Comparison of ENCODE assay signal across 3 cellular contexts in the genomic region with DNA sequence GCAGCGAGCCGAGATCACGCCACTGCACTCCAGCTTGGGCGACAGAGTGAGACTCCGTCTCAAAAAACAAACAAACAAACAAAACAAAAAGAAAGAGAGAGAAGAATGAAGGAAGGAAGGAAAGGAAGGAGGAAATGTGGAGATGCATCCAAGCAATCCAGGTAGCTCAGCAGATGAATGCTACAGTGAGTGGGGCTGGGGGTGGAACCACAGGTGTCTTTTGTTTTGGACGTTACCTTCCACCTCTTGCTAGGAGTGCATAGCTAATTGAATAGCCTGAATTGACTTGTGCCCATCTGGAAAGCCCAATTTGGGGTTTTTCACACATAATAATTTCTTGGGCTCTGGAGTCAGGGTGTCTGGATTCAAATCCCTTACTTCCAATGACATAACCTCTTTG.
TF ChIP-seq lines count a peak whose summit lies in the region.

No MANE protein-coding gene starts in this region.

TF ChIP-seq in GM23338, 12 proteins besides CTCF, POLR2A, EP300 and RAD21:
- TF ChIP-seq ZNF331 (CRISPR knock-in tag; IDR thresholded peaks at IDR 0.05; ENCODE audit: low read depth) (no peak), ZNF114 (CRISPR knock-in tag; IDR thresholded peaks at IDR 0.05) (no peak), NANOG (IDR thresholded peaks at IDR 0.05; ENCODE audit: borderline replicate concordance) (no peak), CREB1 (CRISPR knock-in tag; IDR thresholded peaks at IDR 0.05; ENCODE audit: low read depth) (no peak), EZH2phosphoT487 (IDR thresholded peaks at IDR 0.05; ENCODE audit: unreplicated experiment) (no peak), EZH2 (IDR thresholded peaks at IDR 0.05; ENCODE audit: low read depth, unreplicated experiment) (no peak)
- TF ChIP-seq, protein P1, sequence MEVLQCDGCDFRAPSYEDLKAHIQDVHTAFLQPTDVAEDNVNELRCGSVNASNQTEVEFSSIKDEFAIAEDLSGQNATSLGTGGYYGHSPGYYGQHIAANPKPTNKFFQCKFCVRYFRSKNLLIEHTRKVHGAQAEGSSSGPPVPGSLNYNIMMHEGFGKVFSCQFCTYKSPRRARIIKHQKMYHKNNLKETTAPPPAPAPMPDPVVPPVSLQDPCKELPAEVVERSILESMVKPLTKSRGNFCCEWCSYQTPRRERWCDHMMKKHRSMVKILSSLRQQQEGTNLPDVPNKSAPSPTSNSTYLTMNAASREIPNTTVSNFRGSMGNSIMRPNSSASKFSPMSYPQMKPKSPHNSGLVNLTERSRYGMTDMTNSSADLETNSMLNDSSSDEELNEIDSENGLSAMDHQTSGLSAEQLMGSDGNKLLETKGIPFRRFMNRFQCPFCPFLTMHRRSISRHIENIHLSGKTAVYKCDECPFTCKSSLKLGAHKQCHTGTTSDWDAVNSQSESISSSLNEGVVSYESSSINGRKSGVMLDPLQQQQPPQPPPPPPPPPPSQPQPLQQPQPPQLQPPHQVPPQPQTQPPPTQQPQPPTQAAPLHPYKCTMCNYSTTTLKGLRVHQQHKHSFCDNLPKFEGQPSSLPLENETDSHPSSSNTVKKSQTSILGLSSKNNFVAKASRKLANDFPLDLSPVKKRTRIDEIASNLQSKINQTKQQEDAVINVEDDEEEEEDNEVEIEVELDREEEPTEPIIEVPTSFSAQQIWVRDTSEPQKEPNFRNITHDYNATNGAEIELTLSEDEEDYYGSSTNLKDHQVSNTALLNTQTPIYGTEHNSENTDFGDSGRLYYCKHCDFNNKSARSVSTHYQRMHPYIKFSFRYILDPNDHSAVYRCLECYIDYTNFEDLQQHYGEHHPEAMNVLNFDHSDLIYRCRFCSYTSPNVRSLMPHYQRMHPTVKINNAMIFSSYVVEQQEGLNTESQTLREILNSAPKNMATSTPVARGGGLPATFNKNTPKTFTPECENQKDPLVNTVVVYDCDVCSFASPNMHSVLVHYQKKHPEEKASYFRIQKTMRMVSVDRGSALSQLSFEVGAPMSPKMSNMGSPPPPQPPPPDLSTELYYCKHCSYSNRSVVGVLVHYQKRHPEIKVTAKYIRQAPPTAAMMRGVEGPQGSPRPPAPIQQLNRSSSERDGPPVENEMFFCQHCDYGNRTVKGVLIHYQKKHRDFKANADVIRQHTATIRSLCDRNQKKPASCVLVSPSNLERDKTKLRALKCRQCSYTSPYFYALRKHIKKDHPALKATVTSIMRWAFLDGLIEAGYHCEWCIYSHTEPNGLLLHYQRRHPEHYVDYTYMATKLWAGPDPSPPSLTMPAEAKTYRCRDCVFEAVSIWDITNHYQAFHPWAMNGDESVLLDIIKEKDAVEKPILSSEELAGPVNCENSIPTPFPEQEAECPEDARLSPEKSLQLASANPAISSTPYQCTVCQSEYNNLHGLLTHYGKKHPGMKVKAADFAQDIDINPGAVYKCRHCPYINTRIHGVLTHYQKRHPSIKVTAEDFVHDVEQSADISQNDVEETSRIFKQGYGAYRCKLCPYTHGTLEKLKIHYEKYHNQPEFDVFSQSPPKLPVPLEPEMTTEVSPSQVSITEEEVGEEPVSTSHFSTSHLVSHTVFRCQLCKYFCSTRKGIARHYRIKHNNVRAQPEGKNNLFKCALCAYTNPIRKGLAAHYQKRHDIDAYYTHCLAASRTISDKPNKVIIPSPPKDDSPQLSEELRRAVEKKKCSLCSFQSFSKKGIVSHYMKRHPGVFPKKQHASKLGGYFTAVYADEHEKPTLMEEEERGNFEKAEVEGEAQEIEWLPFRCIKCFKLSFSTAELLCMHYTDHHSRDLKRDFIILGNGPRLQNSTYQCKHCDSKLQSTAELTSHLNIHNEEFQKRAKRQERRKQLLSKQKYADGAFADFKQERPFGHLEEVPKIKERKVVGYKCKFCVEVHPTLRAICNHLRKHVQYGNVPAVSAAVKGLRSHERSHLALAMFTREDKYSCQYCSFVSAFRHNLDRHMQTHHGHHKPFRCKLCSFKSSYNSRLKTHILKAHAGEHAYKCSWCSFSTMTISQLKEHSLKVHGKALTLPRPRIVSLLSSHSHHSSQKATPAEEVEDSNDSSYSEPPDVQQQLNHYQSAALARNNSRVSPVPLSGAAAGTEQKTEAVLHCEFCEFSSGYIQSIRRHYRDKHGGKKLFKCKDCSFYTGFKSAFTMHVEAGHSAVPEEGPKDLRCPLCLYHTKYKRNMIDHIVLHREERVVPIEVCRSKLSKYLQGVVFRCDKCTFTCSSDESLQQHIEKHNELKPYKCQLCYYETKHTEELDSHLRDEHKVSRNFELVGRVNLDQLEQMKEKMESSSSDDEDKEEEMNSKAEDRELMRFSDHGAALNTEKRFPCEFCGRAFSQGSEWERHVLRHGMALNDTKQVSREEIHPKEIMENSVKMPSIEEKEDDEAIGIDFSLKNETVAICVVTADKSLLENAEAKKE (CRISPR knock-in tag; IDR thresholded peaks at IDR 0.05): peak; percentile 74

TF ChIP-seq in IMR-90, 13 proteins besides CTCF, POLR2A, EP300 and RAD21:
- TF ChIP-seq FOS (IDR thresholded peaks at IDR 0.05; ENCODE audit: low read depth, low read length) (no peak), SMC3 (IDR thresholded peaks at IDR 0.05; ENCODE audit: low read depth, low read length) (no peak), NFE2L2 (IDR thresholded peaks at IDR 0.05; ENCODE audit: low read depth, low read length) (no peak), MXI1 (IDR thresholded peaks at IDR 0.05; ENCODE audit: borderline replicate concordance, low read depth, low read length) (no peak), RFX5 (IDR thresholded peaks at IDR 0.05; ENCODE audit: low read depth, low read length) (no peak), MAZ (IDR thresholded peaks at IDR 0.05; ENCODE audit: borderline replicate concordance, low read depth, low read length) (no peak), BHLHE40 (IDR thresholded peaks at IDR 0.05; ENCODE audit: low read depth, low read length) (no peak)
- TF ChIP-seq, protein P2, sequence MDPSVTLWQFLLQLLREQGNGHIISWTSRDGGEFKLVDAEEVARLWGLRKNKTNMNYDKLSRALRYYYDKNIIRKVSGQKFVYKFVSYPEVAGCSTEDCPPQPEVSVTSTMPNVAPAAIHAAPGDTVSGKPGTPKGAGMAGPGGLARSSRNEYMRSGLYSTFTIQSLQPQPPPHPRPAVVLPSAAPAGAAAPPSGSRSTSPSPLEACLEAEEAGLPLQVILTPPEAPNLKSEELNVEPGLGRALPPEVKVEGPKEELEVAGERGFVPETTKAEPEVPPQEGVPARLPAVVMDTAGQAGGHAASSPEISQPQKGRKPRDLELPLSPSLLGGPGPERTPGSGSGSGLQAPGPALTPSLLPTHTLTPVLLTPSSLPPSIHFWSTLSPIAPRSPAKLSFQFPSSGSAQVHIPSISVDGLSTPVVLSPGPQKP (IDR thresholded peaks at IDR 0.05; ENCODE audit: borderline replicate concordance, low read depth, low read length): no peak

TF ChIP-seq in H1, 55 proteins besides CTCF, POLR2A, EP300 and RAD21:
- TF ChIP-seq POU5F1 (IDR thresholded peaks at IDR 0.05; ENCODE audit: low read depth, low read length) (no peak), SP2 (IDR thresholded peaks at IDR 0.05; ENCODE audit: low read length) (no peak), NRF1 (IDR thresholded peaks at IDR 0.05; ENCODE audit: low read depth, low read length) (no peak), SP1 (IDR thresholded peaks at IDR 0.05; ENCODE audit: low read depth, low read length) (no peak), CEBPB (IDR thresholded peaks at IDR 0.05; ENCODE audit: low read depth, low read length) (no peak), CHD2 (IDR thresholded peaks at IDR 0.05; ENCODE audit: low read length) (no peak), SAP30 (IDR thresholded peaks at IDR 0.05; ENCODE audit: insufficient read depth, insufficient replicate concordance, low read length) (no peak), CBX8 (IDR thresholded peaks at IDR 0.05; ENCODE audit: borderline replicate concordance, low read depth, low read length) (no peak), CHD1 (IDR thresholded peaks at IDR 0.05; ENCODE audit: low read depth, low read length) (no peak), SIRT6 (IDR thresholded peaks at IDR 0.05; ENCODE audit: low read length) (no peak), EZH2 (IDR thresholded peaks at IDR 0.05; ENCODE audit: low read depth, low read length, severe bottlenecking) (no peak), ZNF274 (IDR thresholded peaks at IDR 0.05; ENCODE audit: borderline replicate concordance, extremely low read depth, low read length) (no peak), RFX5 (IDR thresholded peaks at IDR 0.05; ENCODE audit: borderline replicate concordance, low read depth, low read length) (no peak), CBX5 (IDR thresholded peaks at IDR 0.05; ENCODE audit: low read depth, low read length) (no peak), TAF7 (optimal IDR thresholded peaks at IDR 0.05; ENCODE audit: borderline replicate concordance, low read depth, low read length) (no peak)
- TF ChIP-seq, protein P3, sequence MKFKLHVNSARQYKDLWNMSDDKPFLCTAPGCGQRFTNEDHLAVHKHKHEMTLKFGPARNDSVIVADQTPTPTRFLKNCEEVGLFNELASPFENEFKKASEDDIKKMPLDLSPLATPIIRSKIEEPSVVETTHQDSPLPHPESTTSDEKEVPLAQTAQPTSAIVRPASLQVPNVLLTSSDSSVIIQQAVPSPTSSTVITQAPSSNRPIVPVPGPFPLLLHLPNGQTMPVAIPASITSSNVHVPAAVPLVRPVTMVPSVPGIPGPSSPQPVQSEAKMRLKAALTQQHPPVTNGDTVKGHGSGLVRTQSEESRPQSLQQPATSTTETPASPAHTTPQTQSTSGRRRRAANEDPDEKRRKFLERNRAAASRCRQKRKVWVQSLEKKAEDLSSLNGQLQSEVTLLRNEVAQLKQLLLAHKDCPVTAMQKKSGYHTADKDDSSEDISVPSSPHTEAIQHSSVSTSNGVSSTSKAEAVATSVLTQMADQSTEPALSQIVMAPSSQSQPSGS (IDR thresholded peaks at IDR 0.05; ENCODE audit: low read length): no peak
- TF ChIP-seq, protein P4, sequence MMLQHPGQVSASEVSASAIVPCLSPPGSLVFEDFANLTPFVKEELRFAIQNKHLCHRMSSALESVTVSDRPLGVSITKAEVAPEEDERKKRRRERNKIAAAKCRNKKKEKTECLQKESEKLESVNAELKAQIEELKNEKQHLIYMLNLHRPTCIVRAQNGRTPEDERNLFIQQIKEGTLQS (IDR thresholded peaks at IDR 0.05; ENCODE audit: insufficient read depth, low read depth, low read length): no peak
TF ChIP-seq in H1: peak in this region for 0.
